In genomic region chr2:241507430-241508239, GRCh38 we compare ENCODE assay signal across 7 cellular contexts. TPM values are rescaled to one million over a fixed set of nuclear protein-coding genes. Genes with fewer than 3 reads are reported as not detected.
DNase-seq lines count a peak whose midpoint lies in the region; ATAC-seq and TF ChIP-seq lines count a peak whose summit lies in the region.

No MANE protein-coding gene starts in this region.

- no peak for TF ChIP-seq POLR2A in erythroblast (IDR thresholded peaks at IDR 0.05; ENCODE audit: low read length)

- H3K27ac Mint-ChIP-seq in natural killer cell (peak overlapping the region in 1 of 2 donors; percentile 44), type B pancreatic cell (peak overlapping the region; percentile 79)

- H3K4me3 Mint-ChIP-seq in natural killer cell = peak overlapping the region; percentile 83
- H3K4me3 Mint-ChIP-seq in type B pancreatic cell = peak overlapping the region; percentile 94

- intact Hi-C loops in natural killer cell (cut with micrococcal nuclease) = loop anchor here (5.0 kb wide), 2 partner anchors 130 to 190 kb away; partner anchors contain the start of genes ATG4B, HDLBP, SEPTIN2 and THAP4

- H3K36me3 Mint-ChIP-seq in natural killer cell (no peaks in the 10 kb centered on the region), type B pancreatic cell (no peaks in the 10 kb centered on the region)

- peak; percentile 24 for TF ChIP-seq CTCF in GM12865 (IDR thresholded peaks at IDR 0.05; ENCODE audit: insufficient read depth, low read depth, low read length, missing control alignments)
- TF ChIP-seq CTCF in LNCaP clone FGC (IDR thresholded peaks at IDR 0.05; ENCODE audit: control insufficient read depth, extremely low read depth, insufficient read depth) = peak; percentile 20; the same call in 1 of the 2 replicates
- TF ChIP-seq CTCF in natural killer cell (IDR thresholded peaks at IDR 0.05) = peak; percentile 18
- peak; percentile 60 for TF ChIP-seq CTCF in type B pancreatic cell (conservative IDR thresholded peaks at IDR 0.05)

- no peaks in the 10 kb centered on the region for H3K9me3 Mint-ChIP-seq in natural killer cell
- no peaks in the 10 kb centered on the region for H3K9me3 Mint-ChIP-seq in type B pancreatic cell

- no peaks in the 10 kb centered on the region for H3K27me3 Mint-ChIP-seq in natural killer cell (ENCODE audit: low read depth in 2 of 2)
- H3K27me3 Mint-ChIP-seq in type B pancreatic cell = no peaks in the 10 kb centered on the region

- peak; percentile 47 for DNase-seq in GM12865 (ENCODE audit: low read depth)
- no peak for DNase-seq in LNCaP clone FGC (ENCODE audit: low read depth)
- peak; percentile 76 for DNase-seq in activated CD8-positive, alpha-beta memory T cell treated with anti-CD3 and anti-CD28 coated beads for 24 hours
- DNase-seq in erythroblast (lab: John Stamatoyannopoulos, UW) = peak; percentile 74 to 76
- DNase-seq in natural killer cell = peak; percentile 35
- no peak for DNase-seq in type B pancreatic cell (ENCODE audit: extremely low spot score, unreplicated experiment)

- H3K4me3 ChIP-seq in GM12865 (ENCODE audit: low read depth, low read length) (peak overlapping the region; percentile 85), LNCaP clone FGC (ENCODE audit: low read depth, low read length) (peak overlapping the region; percentile 62)

- H3K4me1 Mint-ChIP-seq in natural killer cell = peaks cover 7 to 31% of the 10 kb centered on the region in 2 donors
- H3K4me1 Mint-ChIP-seq in type B pancreatic cell (ENCODE audit: unreplicated experiment) = peaks cover 10% of the 10 kb centered on the region

- peak; percentile 19 for ATAC-seq in GM21786 (IDR thresholded peaks at IDR 0.05; ENCODE audit: unreplicated experiment)
- peak in 2 of 3 donors; percentile 14 to 15 for ATAC-seq in natural killer cell

RNA-seq across cellular contexts. Expression of gene STK25, which starts 0.7 kb away (rescaled TPM):
- total RNA-seq in natural killer cell (100 to 1,000 TPM; 110 to 140 (median 135) TPM), type B pancreatic cell (ENCODE audit: low replicate concordance) (182 and 198 TPM in 2 replicates)

RNA-seq across cellular contexts. Expression of gene BOK, which starts 50.9 kb away (rescaled TPM):
- total RNA-seq in natural killer cell (10 to 100 TPM; 11.0 to 23.7 (median 19.6) TPM), type B pancreatic cell (ENCODE audit: low replicate concordance) (41.5 and 108 TPM in 2 replicates)

Comparison
In these comparisons a context has a peak if more than half of its experiments do, and no peak if none do; other contexts are left out.
1. DNase-seq: peak in GM12865 (single experiment), activated CD8-positive, alpha-beta memory T cell treated with anti-CD3 and anti-CD28 coated beads for 24 hours (single experiment), erythroblast (2 of 2) and natural killer cell (single experiment); none in LNCaP clone FGC (single experiment) and type B pancreatic cell (single experiment).
2. Peak in every context shown above with its lines, with median percentiles within 50 percentile points of each other: CTCF ChIP-seq.